In the genomic region with DNA sequence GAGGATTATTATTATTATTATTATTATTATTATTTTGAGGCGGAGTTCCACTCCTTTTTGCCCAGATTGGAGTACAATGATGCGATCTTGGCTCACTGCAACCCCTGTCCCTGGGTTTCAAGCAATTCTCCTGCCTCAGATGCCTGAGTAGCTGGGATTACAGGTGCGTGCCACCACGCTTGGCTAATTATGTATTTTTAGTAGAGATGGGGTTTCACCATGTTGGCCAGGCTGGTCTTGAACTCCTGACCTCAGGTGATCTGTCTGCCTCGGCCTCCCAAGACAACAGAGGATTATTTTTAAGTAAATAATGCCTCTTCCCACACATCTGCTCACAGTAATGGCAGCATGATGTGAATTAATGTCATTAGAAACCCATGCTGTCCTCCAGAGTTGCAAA, we compare ENCODE assay signal across 8 cellular contexts. TPM values are rescaled to one million over a fixed set of nuclear protein-coding genes. Genes with fewer than 3 reads are reported as not detected.
DNase-seq lines count a peak whose midpoint lies in the region; ATAC-seq, FAIRE-seq and TF ChIP-seq lines count a peak whose summit lies in the region.
"Not testable (repeated sequence)": the region's sequence is repeated elsewhere in the genome, so short reads cannot be mapped to it uniquely, and the experiment has no call there.

No MANE protein-coding gene starts in this region.

- not testable (repeated sequence) for H3K4me3 ChIP-seq in A549; OCI-LY3 (ENCODE audit: low read length); adrenal gland; dorsolateral prefrontal cortex; right atrium auricular region; parathyroid adenoma (ENCODE audit: low read depth, low read length); thoracic aorta

- H3K4me2 ChIP-seq in A549 (0 out of 3 replicates have a peak overlapping the region, but pooled peaks have one; percentile 33), OCI-LY3 (ENCODE audit: low read length) (peak overlapping the region; percentile 48)
- not testable (repeated sequence) for H3K4me2 ChIP-seq in parathyroid adenoma (ENCODE audit: low read length)

- H3K36me3 ChIP-seq in OCI-LY3 (replicated peaks; ENCODE audit: low read depth, low read length); adrenal gland (replicated peaks in 1 of 2); parathyroid adenoma (ENCODE audit: control insufficient read depth, insufficient read depth, low read length): not testable (repeated sequence)
- H3K36me3 ChIP-seq in right atrium auricular region, result peaks cover 21% of the 10 kb centered on the region
- H3K36me3 ChIP-seq in thoracic aorta, result peaks cover 20% of the 10 kb centered on the region

- CTCF ChIA-PET in A549 (lab: Yijun Ruan, JAX), result interaction anchor here (0.6 to 9.3 kb wide), 52 partner anchors 8 to 650 kb away, joined by 3 to 397 read pairs (median 6); a partner anchor contains a TSS

- H3K9me3 ChIP-seq in A549; OCI-LY3 (ENCODE audit: insufficient read depth, low read length); adrenal gland (replicated peaks in 1 of 3); right atrium auricular region; parathyroid adenoma (ENCODE audit: control insufficient read depth, low read length); thoracic aorta: not testable (repeated sequence)

- DNase-seq in A549 (ENCODE audit: low read depth in 1 of 2, low spot score in 1 of 2); adrenal gland; dorsolateral prefrontal cortex; right atrium auricular region (ENCODE audit: low spot score); thoracic aorta (ENCODE audit: low spot score): not testable (repeated sequence)

- not testable (repeated sequence) for TF ChIP-seq CTCF in A549 (IDR thresholded peaks at IDR 0.05); OCI-LY3 (IDR thresholded peaks at IDR 0.05; ENCODE audit: low read depth, low read length); adrenal gland (IDR thresholded peaks at IDR 0.05); dorsolateral prefrontal cortex (IDR thresholded peaks at IDR 0.05 in 54 of 56, conservative IDR thresholded peaks at IDR 0.05 in 2 of 56; ENCODE audit: low read depth in 1 of 56, partially characterized antibody in 56 of 56); right atrium auricular region (IDR thresholded peaks at IDR 0.05); parathyroid adenoma (IDR thresholded peaks at IDR 0.05); thoracic aorta (IDR thresholded peaks at IDR 0.05)

- FAIRE-seq in A549 (lab: Jason Lieb, UNC), result not testable (repeated sequence)

- H3K9ac ChIP-seq in OCI-LY3 (ENCODE audit: low read length); parathyroid adenoma: not testable (repeated sequence)

- H2AFZ ChIP-seq in OCI-LY3 (ENCODE audit: low read depth, low read length), result not testable (repeated sequence)
- H2AFZ ChIP-seq in parathyroid adenoma, result peak overlapping the region; percentile 50

- H3K79me2 ChIP-seq in OCI-LY3 (ENCODE audit: low read length); parathyroid adenoma: not testable (repeated sequence)

- not testable (repeated sequence) for ATAC-seq in A549
- peak; percentile 10 for ATAC-seq in HG02759 (IDR thresholded peaks at IDR 0.05; ENCODE audit: unreplicated experiment)
- peak; percentile 1 for ATAC-seq in thoracic aorta (ENCODE audit: insufficient number of reproducible peaks, low FRiP score, low read depth)

- 73% methylated on average over 5 of the region's 5 CpGs for WGBS in A549 (ENCODE audit: missing lambda C conversion rate)
- WGBS in adrenal gland, 4 donors, result 92 to 95% (median 94%) methylated on average over 5 of the region's 5 CpGs

- H4K20me1 ChIP-seq in OCI-LY3 (ENCODE audit: insufficient read depth, low read length), result not testable (repeated sequence)

- intact Hi-C loops in adrenal gland (cut with DNase I), result loop anchor here (5.0 to 10.0 kb wide), 2 partner anchors 95 to 283 kb away; no protein-coding TSS in a partner anchor
- intact Hi-C loops in dorsolateral prefrontal cortex (cut with DNase I), result loop anchor here (1.0 to 10.0 kb wide), 3 partner anchors 95 to 493 kb away; no protein-coding TSS in a partner anchor

- TF ChIP-seq EP300 in A549 (IDR thresholded peaks at IDR 0.05), result not testable (repeated sequence)

- not testable (repeated sequence) for TF ChIP-seq RAD21 in A549 (conservative IDR thresholded peaks at IDR 0.05 in 1 of 2, IDR thresholded peaks at IDR 0.05 in 1 of 2)

- not testable (repeated sequence) for TF ChIP-seq POLR2A in A549 (IDR thresholded peaks at IDR 0.05; ENCODE audit: low read length); adrenal gland (IDR thresholded peaks at IDR 0.05)

- not testable (repeated sequence) for H3K27me3 ChIP-seq in OCI-LY3 (ENCODE audit: low read depth, low read length); adrenal gland; dorsolateral prefrontal cortex; right atrium auricular region; parathyroid adenoma (ENCODE audit: control insufficient read depth, insufficient read depth, low read length); thoracic aorta (replicated peaks; ENCODE audit: insufficient read depth)

- POLR2A ChIA-PET in A549 (lab: Yijun Ruan, JAX), result interaction anchor here (1.4 to 1.8 kb wide), 3 partner anchors 51 to 96 kb away, joined by 3 to 8 read pairs (median 5); a partner anchor contains a TSS

- not testable (repeated sequence) for H3K4me1 ChIP-seq in A549; parathyroid adenoma; thoracic aorta (ENCODE audit: control insufficient read depth in 1 of 2, low read depth in 2 of 2)
- peaks cover 32% of the 10 kb centered on the region for H3K4me1 ChIP-seq in OCI-LY3 (ENCODE audit: low read length)
- peaks cover 0 to 33% of the 10 kb centered on the region in 2 donors for H3K4me1 ChIP-seq in adrenal gland (replicated peaks in 1 of 2)
- peaks cover 0 to 31% of the 10 kb centered on the region in 2 donors for H3K4me1 ChIP-seq in right atrium auricular region

- H3K27ac ChIP-seq in A549 (peak overlapping the region; percentile 12 to 24; a peak in 2 of 6 replicates), adrenal gland (peak overlapping the region in 4 of 5 donors; percentile 1 to 67 (median 27)), dorsolateral prefrontal cortex (peak overlapping the region in 51 of 59 donors; percentile 8 to 82 (median 66)), right atrium auricular region (peak overlapping the region; percentile 70 to 77), thoracic aorta (peak overlapping the region; percentile 72)
- not testable (repeated sequence) for H3K27ac ChIP-seq in OCI-LY3 (ENCODE audit: low read length); parathyroid adenoma

RNA-seq across cellular contexts. Expression of a gene that starts 20.5 kb away (rescaled TPM):
- polyA plus RNA-seq in A549 (2011; rRNA removed) (15.0 and 22.6 TPM in 2 replicates), A549 (2017; fragmentation: RNase III; extraction: RNeasy Plus Mini Kit Qiagen cat#74134 plus additional on column Dnase treatment) (25.9 to 32.0 TPM (median 27.3 TPM) in 3 replicates), adrenal gland (100 to 1,000 TPM; 135 to 357 (median 298) TPM)
- 10.7 and 14.0 TPM in 2 replicates for polyA plus RNA-seq in A549 (2012; cell fraction: cytosol; rRNA removed)
- 17.2 and 22.3 TPM in 2 replicates for polyA plus RNA-seq in A549 (2012; cell fraction: nucleus; rRNA removed)
- polyA minus RNA-seq in A549 (2011; rRNA and poly(A)+ RNA removed), result 26.0 and 28.0 TPM in 2 replicates
- total RNA-seq in adrenal gland (100 to 1,000 TPM in 6 of 8 donors, 10 to 100 TPM in 2; 94.3 to 529 (median 365) TPM), dorsolateral prefrontal cortex (100 to 1,000 TPM in 8 of 120 experiments, 10 to 100 TPM in 106, 1 to 10 TPM in 6; 7.4 to 523 (median 26.5) TPM), right atrium auricular region (1,000 to 10,000 TPM in 1 of 2 donors, 100 to 1,000 TPM in 1; 934 to 1,936 TPM), thoracic aorta (over 10,000 TPM in 1 of 2 donors, 1,000 to 10,000 TPM in 1; 4,797 to 12,240 TPM)

RNA-seq across cellular contexts. Expression of a gene that starts 52.0 kb away (rescaled TPM):
- polyA plus RNA-seq in A549 (2011; rRNA removed) (28.9 and 32.1 TPM in 2 replicates), A549 (2017; fragmentation: RNase III; extraction: RNeasy Plus Mini Kit Qiagen cat#74134 plus additional on column Dnase treatment) (25.8 to 29.0 TPM (median 28.2 TPM) in 3 replicates), adrenal gland (10 to 100 TPM; 22.0 to 49.2 (median 27.0) TPM)
- polyA plus RNA-seq in A549 (2012; cell fraction: cytosol; rRNA removed), result 18.2 and 18.8 TPM in 2 replicates
- polyA plus RNA-seq in A549 (2012; cell fraction: nucleus; rRNA removed), result 23.8 and 58.1 TPM in 2 replicates
- 14.5 and 15.7 TPM in 2 replicates for polyA minus RNA-seq in A549 (2011; rRNA and poly(A)+ RNA removed)
- total RNA-seq in adrenal gland (100 to 1,000 TPM in 1 of 8 donors, 10 to 100 TPM in 7; 11.0 to 108 (median 57.4) TPM), dorsolateral prefrontal cortex (10 to 100 TPM; 18.3 to 63.7 (median 43.9) TPM), right atrium auricular region (10 to 100 TPM in 1 of 2 donors, 1 to 10 TPM in 1; 8.8 to 13.8 TPM), thoracic aorta (10 to 100 TPM in 1 of 2 donors, 1 to 10 TPM in 1; 2.2 to 10.0 TPM)

RNA-seq across cellular contexts. Expression of a gene that starts 58.6 kb away (rescaled TPM):
- polyA plus RNA-seq in A549 (2011; rRNA removed) (29.5 and 30.1 TPM in 2 replicates), A549 (2017; fragmentation: RNase III; extraction: RNeasy Plus Mini Kit Qiagen cat#74134 plus additional on column Dnase treatment) (21.0 to 24.2 TPM (median 23.4 TPM) in 3 replicates), adrenal gland (10 to 100 TPM; 14.4 to 58.9 (median 18.6) TPM)
- polyA plus RNA-seq in A549 (2012; cell fraction: cytosol; rRNA removed), result 5.6 and 6.7 TPM in 2 replicates
- polyA plus RNA-seq in A549 (2012; cell fraction: nucleus; rRNA removed), result 4.0 and 4.8 TPM in 2 replicates
- polyA minus RNA-seq in A549 (2011; rRNA and poly(A)+ RNA removed), result 11.5 and 17.0 TPM in 2 replicates
- total RNA-seq in adrenal gland (100 to 1,000 TPM in 1 of 8 donors, 10 to 100 TPM in 7; 30.4 to 236 (median 58.7) TPM), dorsolateral prefrontal cortex (10 to 100 TPM in 77 of 120 experiments, 1 to 10 TPM in 43; 3.2 to 28.4 (median 12.1) TPM), right atrium auricular region (10 to 100 TPM in 1 of 2 donors, 1 to 10 TPM in 1; 8.0 to 12.2 TPM), thoracic aorta (10 to 100 TPM; 24.0 to 32.6 TPM)
